Comparison of ENCODE assay signal across 11 cellular contexts in genomic region chr2:97713296-97714083, GRCh38. TPM values are rescaled to one million over a fixed set of nuclear protein-coding genes. Genes with fewer than 3 reads are reported as not detected.
DNase-seq lines count a peak whose midpoint lies in the region; ATAC-seq, FAIRE-seq and TF ChIP-seq lines count a peak whose summit lies in the region.
"Had no signal": no experiment of that assay in that cellular context is flagged by ENCODE, and none has a peak within 500 bp of the region (broad histone marks: within the 10 kb centered on the region; RNA-seq: fewer than 3 reads in every experiment).

Gene ZAP70 (plus strand): TSS chr2:97713576. CDS start chr2:97724037, 10,461 bp downstream.

- WGBS in small intestine, 3 donors, result 67 to 81% (median 67%) methylated on average over 21 of the region's 21 CpGs

- TF ChIP-seq POLR2A in breast epithelium (IDR thresholded peaks at IDR 0.05), result no peak

- peak within 1 kb of the TSS; percentile 98 for H3K9ac ChIP-seq in DND-41 (ENCODE audit: low read depth, low read length)

- peak within 1 kb of the TSS; percentile 62 to 87 for H3K4me3 ChIP-seq in DND-41 (ENCODE audit: low read depth in 1 of 2, low read length in 2 of 2)
- H3K4me3 ChIP-seq in breast epithelium, result peak within 1 kb of the TSS in 2 of 3 donors; percentile 13 to 28
- peak within 1 kb of the TSS; percentile 8 to 46 for H3K4me3 ChIP-seq in small intestine (ENCODE audit: low read depth in 1 of 2, low read length in 2 of 2)

- no peaks in the 10 kb centered on the region for H3K27me3 ChIP-seq in DND-41 (ENCODE audit: insufficient read depth, low read length, poor library complexity)
- H3K27me3 ChIP-seq in breast epithelium, result no peaks in the 10 kb centered on the region
- no peaks in the 10 kb centered on the region for H3K27me3 ChIP-seq in small intestine (ENCODE audit: control insufficient read depth in 2 of 2, insufficient read depth in 2 of 2, low read length in 2 of 2)

- peaks cover 77% of the 10 kb centered on the region for H3K4me1 ChIP-seq in DND-41 (ENCODE audit: insufficient read depth, low read length)
- H3K4me1 ChIP-seq in breast epithelium, result no peaks in the 10 kb centered on the region
- H3K4me1 ChIP-seq in small intestine (ENCODE audit: control insufficient read depth in 2 of 2, insufficient read depth in 1 of 2, low read depth in 1 of 2, low read length in 1 of 2), result no peaks in the 10 kb centered on the region

- H3K36me3 ChIP-seq in DND-41 (ENCODE audit: insufficient read depth, low read length) (peaks cover 41% of the 10 kb centered on the region), breast epithelium (no peaks in the 10 kb centered on the region), small intestine (ENCODE audit: control insufficient read depth in 2 of 2, insufficient read depth in 2 of 2, low read length in 2 of 2) (no peaks in the 10 kb centered on the region)

- no peak for TF ChIP-seq CTCF in DND-41 (IDR thresholded peaks at IDR 0.05; ENCODE audit: borderline replicate concordance, extremely low read depth, low read length, poor library complexity, severe bottlenecking)
- no peak for TF ChIP-seq CTCF in breast epithelium (IDR thresholded peaks at IDR 0.05)

- no peak for FAIRE-seq in small intestine (lab: Jason Lieb, UNC)

- H2AFZ ChIP-seq in DND-41 (ENCODE audit: low read depth, low read length), result peak within 1 kb of the TSS; percentile 72

- no peaks in the 10 kb centered on the region; the same call in 1 of the 2 replicates for H4K20me1 ChIP-seq in DND-41 (ENCODE audit: insufficient read depth, low read length)

- H3K27ac ChIP-seq in DND-41 (ENCODE audit: low read length) (peak within 1 kb of the TSS; percentile 98), breast epithelium (no peak within 1 kb of the TSS), small intestine (ENCODE audit: low read depth in 1 of 2, low read length in 1 of 2) (peak within 1 kb of the TSS; percentile 34 to 71)

- H3K79me2 ChIP-seq in DND-41 (ENCODE audit: insufficient read depth, low read length), result peaks cover 62% of the 10 kb centered on the region

- peak; percentile 89 for DNase-seq in DND-41
- peak; percentile 34 to 40 for DNase-seq in activated CD4-positive, alpha-beta T cell treated with anti-CD3 and anti-CD28 coated beads for 24 hours (ENCODE audit: low read depth in 2 of 2)
- DNase-seq in breast epithelium (ENCODE audit: low spot score in 2 of 2), result peak in 1 of 2 donors; percentile 10
- peak; percentile 38 for DNase-seq in small intestine
- no peak for DNase-seq in NCI-H1694 (lab: John Stamatoyannopoulos, UW)
- no peak for DNase-seq in DMS79 (lab: John Stamatoyannopoulos, UW)
- no peak for DNase-seq in C1 segment of cervical spinal cord (lab: John Stamatoyannopoulos, UW)
- DNase-seq: Calu3 had no signal

- H3K4me2 ChIP-seq in DND-41 (ENCODE audit: insufficient read depth, low read length), result peak within 1 kb of the TSS; percentile 84

- H3K9me3 ChIP-seq in DND-41 (ENCODE audit: insufficient read depth, low read length, severe bottlenecking), result no peaks in the 10 kb centered on the region
- no peaks in the 10 kb centered on the region for H3K9me3 ChIP-seq in breast epithelium
- H3K9me3 ChIP-seq in small intestine (ENCODE audit: control insufficient read depth, low read depth), result no peaks in the 10 kb centered on the region

- intact Hi-C loops in breast epithelium (cut with DNase I; ENCODE audit: low total_unique reads), result loop anchor here (2.0 kb wide), 1 partner anchor 29 kb away; no protein-coding TSS in a partner anchor

- peak; percentile 82 for ATAC-seq in DND-41 (ENCODE audit: insufficient read depth, low read depth)
- no peak for ATAC-seq in GM19035 (IDR thresholded peaks at IDR 0.05; ENCODE audit: unreplicated experiment)
- ATAC-seq: HCT116 had no signal

RNA-seq across cellular contexts. Expression of gene ZAP70, which starts in this region (rescaled TPM):
- total RNA-seq in breast epithelium, result 1 to 10 TPM; 4.0 to 7.3 (median 4.9) TPM
- polyA plus RNA-seq in small intestine, result 10 to 100 TPM in 1 of 3 donors, 1 to 10 TPM in 2; 2.5 to 15.9 (median 3.9) TPM
- total RNA-seq: Calu3, NCI-H460 had no signal

Comparison
In these comparisons a context has a peak if more than half of its experiments do, and no peak if none do; other contexts are left out.
1. DNase-seq: peak in DND-41 (single experiment), activated CD4-positive, alpha-beta T cell treated with anti-CD3 and anti-CD28 coated beads for 24 hours (2 of 2) and small intestine (single experiment); none in NCI-H1694 (single experiment), DMS79 (single experiment) and C1 segment of cervical spinal cord (0 of 14).
2. H3K27ac ChIP-seq: peak in DND-41 (single experiment) and small intestine (2 of 2); none in breast epithelium (0 of 2).
3. H3K4me3 ChIP-seq: peak in every context shown above with its lines; median percentile 74 in DND-41; 27 in small intestine; 20 in breast epithelium.